Comparison of ENCODE assay signal across 19 cellular contexts in genomic region chr6:13629459-13630116, GRCh38. TPM values are rescaled to one million over a fixed set of nuclear protein-coding genes. Genes with fewer than 3 reads are reported as not detected.
DNase-seq lines count a peak whose midpoint lies in the region; ATAC-seq and TF ChIP-seq lines count a peak whose summit lies in the region.
"Had no signal": no experiment of that assay in that cellular context is flagged by ENCODE, and none has a peak within 500 bp of the region (broad histone marks: within the 10 kb centered on the region; RNA-seq: fewer than 3 reads in every experiment).

No MANE protein-coding gene starts in this region.

- ATAC-seq in T-helper 17 cell (no peak), GM18505 (IDR thresholded peaks at IDR 0.05; ENCODE audit: unreplicated experiment) (no peak)
- no peak for ATAC-seq in stimulated activated memory B cell treated with anti-CD40 and anti-IgM and Interleukin-4, amounts not matched to agents 10 μg/mL and 1 μg/mL and 100 μg/mL, for 72 hours
- ATAC-seq: body of pancreas, left lobe of liver had no signal

- TF ChIP-seq CTCF in endothelial cell (IDR thresholded peaks at IDR 0.05; ENCODE audit: unreplicated experiment): no peak

- peaks cover 53% of the 10 kb centered on the region for H3K4me1 Mint-ChIP-seq in activated naive CD4-positive, alpha-beta T cell treated with anti-CD3 and anti-CD28 coated beads, Interleukin-2, amount 50 U/mL, for 24 hours
- H3K4me1 Mint-ChIP-seq in T-helper 17 cell (peaks cover 11% of the 10 kb centered on the region), endothelial cell (ENCODE audit: unreplicated experiment) (peaks cover 47% of the 10 kb centered on the region)
- peaks cover 16% of the 10 kb centered on the region for H3K4me1 Mint-ChIP-seq in stimulated activated memory B cell treated with anti-CD40 and anti-IgM and Interleukin-4, amounts not matched to agents 10 μg/mL and 1 μg/mL and 100 μg/mL, for 72 hours

- H3K27me3 Mint-ChIP-seq in activated naive CD4-positive, alpha-beta T cell treated with anti-CD3 and anti-CD28 coated beads, Interleukin-2, amount 50 U/mL, for 24 hours: no peaks in the 10 kb centered on the region
- H3K27me3 Mint-ChIP-seq in T-helper 17 cell (no peaks in the 10 kb centered on the region), endothelial cell (ENCODE audit: unreplicated experiment) (peaks cover 3% of the 10 kb centered on the region)
- H3K27me3 Mint-ChIP-seq in stimulated activated memory B cell treated with anti-CD40 and anti-IgM and Interleukin-4, amounts not matched to agents 10 μg/mL and 1 μg/mL and 100 μg/mL, for 72 hours: no peaks in the 10 kb centered on the region

- TF ChIP-seq POLR2A in GM18505 (IDR thresholded peaks at IDR 0.05; ENCODE audit: borderline replicate concordance, extremely low read depth, insufficient read depth, insufficient read length): no peak

- H3K9me3 Mint-ChIP-seq in activated naive CD4-positive, alpha-beta T cell treated with anti-CD3 and anti-CD28 coated beads, Interleukin-2, amount 50 U/mL, for 24 hours: no peaks in the 10 kb centered on the region
- H3K9me3 Mint-ChIP-seq in endothelial cell (ENCODE audit: unreplicated experiment): no peaks in the 10 kb centered on the region
- no peaks in the 10 kb centered on the region for H3K9me3 Mint-ChIP-seq in stimulated activated memory B cell treated with anti-CD40 and anti-IgM and Interleukin-4, amounts not matched to agents 10 μg/mL and 1 μg/mL and 100 μg/mL, for 72 hours

- peaks cover 23% of the 10 kb centered on the region for H3K36me3 Mint-ChIP-seq in activated naive CD4-positive, alpha-beta T cell treated with anti-CD3 and anti-CD28 coated beads, Interleukin-2, amount 50 U/mL, for 24 hours
- H3K36me3 Mint-ChIP-seq in T-helper 17 cell (ENCODE audit: low read depth) (peaks cover 10% of the 10 kb centered on the region), endothelial cell (ENCODE audit: low read depth, unreplicated experiment) (peaks cover 25% of the 10 kb centered on the region)
- H3K36me3 Mint-ChIP-seq in stimulated activated memory B cell treated with anti-CD40 and anti-IgM and Interleukin-4, amounts not matched to agents 10 μg/mL and 1 μg/mL and 100 μg/mL, for 72 hours: peaks cover 44% of the 10 kb centered on the region

- peak overlapping the region; percentile 12 for H3K4me3 Mint-ChIP-seq in activated naive CD4-positive, alpha-beta T cell treated with anti-CD3 and anti-CD28 coated beads, Interleukin-2, amount 50 U/mL, for 24 hours
- H3K4me3 Mint-ChIP-seq in T-helper 17 cell: no peak overlapping the region
- H3K4me3 Mint-ChIP-seq in endothelial cell (ENCODE audit: unreplicated experiment): peak overlapping the region; percentile 51
- no peak overlapping the region for H3K4me3 Mint-ChIP-seq in stimulated activated memory B cell treated with anti-CD40 and anti-IgM and Interleukin-4, amounts not matched to agents 10 μg/mL and 1 μg/mL and 100 μg/mL, for 72 hours

- H3K9me3 ChIP-seq in T-helper 17 cell (ENCODE audit: control insufficient read depth, low read length, poor library complexity, severe bottlenecking): no peaks in the 10 kb centered on the region
- H3K9me3 ChIP-seq: body of pancreas, prostate gland, thyroid gland had no signal

- H3K27ac Mint-ChIP-seq in activated naive CD4-positive, alpha-beta T cell treated with anti-CD3 and anti-CD28 coated beads, Interleukin-2, amount 50 U/mL, for 24 hours: peak overlapping the region; percentile 97
- H3K27ac Mint-ChIP-seq in T-helper 17 cell (peak overlapping the region; percentile 83), endothelial cell (ENCODE audit: unreplicated experiment) (peak overlapping the region; percentile 88)
- peak overlapping the region; percentile 73 for H3K27ac Mint-ChIP-seq in stimulated activated memory B cell treated with anti-CD40 and anti-IgM and Interleukin-4, amounts not matched to agents 10 μg/mL and 1 μg/mL and 100 μg/mL, for 72 hours

- no peak for DNase-seq in activated naive CD4-positive, alpha-beta T cell (lab: John Stamatoyannopoulos, UW)
- DNase-seq in T-helper 17 cell (no peak), endothelial cell (ENCODE audit: low spot score) (no peak), NCI-H1694 (lab: John Stamatoyannopoulos, UW) (no peak)
- no peak for DNase-seq in activated CD4-positive, alpha-beta T cell treated with anti-CD3 and anti-CD28 coated beads for 1 hour
- DNase-seq: activated CD4-positive, alpha-beta T cell treated with anti-CD3 and anti-CD28 coated beads, Interleukin-2, amount 50 U/mL, for 1 hour; body of pancreas; H7; head of caudate nucleus; NCI-H1105; NCI-H2081 treated with DMSO at 0.1 percent for 48 hours; NCI-H446; Right ventricle myocardium superior; thyroid gland had no signal

RNA-seq across cellular contexts. Expression of gene NOL7, which starts 14.5 kb away (rescaled TPM):
- total RNA-seq in T-helper 17 cell (10 to 100 TPM; 44.3 to 47.0 TPM), endothelial cell (ENCODE audit: unreplicated experiment) (43.5 TPM)

RNA-seq across cellular contexts. Expression of gene SIRT5, which starts 55.2 kb away (rescaled TPM):
- total RNA-seq in T-helper 17 cell (10 to 100 TPM; 11.7 to 11.9 TPM), endothelial cell (ENCODE audit: unreplicated experiment) (16.0 TPM)

Comparison
In these comparisons a context has a peak if more than half of its experiments do, and no peak if none do; other contexts are left out.
1. H3K4me3 Mint-ChIP-seq: peak in activated naive CD4-positive, alpha-beta T cell treated with anti-CD3 and anti-CD28 coated beads, Interleukin-2, amount 50 U/mL, for 24 hours (single experiment) and endothelial cell (single experiment); none in T-helper 17 cell (single experiment) and stimulated activated memory B cell treated with anti-CD40 and anti-IgM and Interleukin-4, amounts not matched to agents 10 μg/mL and 1 μg/mL and 100 μg/mL, for 72 hours (single experiment).
2. Peak in every context shown above with its lines, with median percentiles within 50 percentile points of each other: H3K27ac Mint-ChIP-seq.